ENCODE assay signal across 14 cellular contexts in the genomic region with DNA sequence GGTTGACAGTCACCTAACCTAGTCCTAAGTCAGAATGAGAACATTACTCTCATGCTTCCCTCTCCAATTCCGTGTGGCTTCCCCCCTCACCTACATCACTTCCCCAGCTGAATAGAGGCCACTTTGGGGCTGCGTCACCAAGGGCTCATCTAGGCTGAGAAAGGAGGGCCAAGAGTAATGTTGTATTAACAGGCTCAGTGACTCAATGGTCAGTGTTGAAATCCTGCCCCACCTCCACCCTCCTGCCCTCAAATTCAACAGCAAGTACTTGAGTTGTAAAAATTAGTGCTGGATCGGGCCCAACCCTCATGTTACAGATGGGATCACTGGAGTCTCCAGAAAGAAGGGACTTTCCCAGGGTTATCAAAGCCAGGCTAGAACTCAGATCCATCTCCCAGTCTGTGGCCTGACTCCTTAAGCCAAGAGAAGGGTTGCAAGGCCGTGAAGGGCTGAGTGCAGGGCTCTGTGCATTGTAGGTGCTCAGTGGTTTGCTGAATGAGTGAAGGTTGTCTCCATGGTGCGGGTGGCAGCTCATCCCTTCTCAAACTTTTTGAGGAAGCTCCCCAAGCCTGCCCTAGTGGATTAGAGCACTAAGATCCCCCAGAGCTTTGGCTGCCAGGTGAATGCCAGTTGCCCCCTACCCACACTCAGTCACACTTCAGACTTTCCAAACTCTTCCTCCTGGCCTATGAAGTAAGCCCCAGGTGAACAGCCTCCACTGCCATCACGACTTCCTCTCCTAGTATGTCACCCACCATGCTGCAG. TPM values are rescaled to one million over a fixed set of nuclear protein-coding genes. Genes with fewer than 3 reads are reported as not detected.
DNase-seq lines count a peak whose midpoint lies in the region; ATAC-seq, FAIRE-seq and TF ChIP-seq lines count a peak whose summit lies in the region.
"Had no signal": no experiment of that assay in that cellular context is flagged by ENCODE, and none has a peak within 500 bp of the region (broad histone marks: within the 10 kb centered on the region; RNA-seq: fewer than 3 reads in every experiment).

No MANE protein-coding gene starts in this region.

- H3K4me3 ChIP-seq in AG09309 (ENCODE audit: control insufficient read depth, low read depth, low read length) (no peak overlapping the region), GM12878 (no peak overlapping the region), mucosa of descending colon (no peak overlapping the region)

- peaks cover 5% of the 10 kb centered on the region for H3K27me3 Mint-ChIP-seq in IgD-negative memory B cell

- BruUV-seq in GM12878 (replicated peaks; lab: Mats Ljungman, UMichigan) = no TSS peak

- peak; percentile 87 for DNase-seq in AG09309 (ENCODE audit: low read depth)
- DNase-seq in GM12878 (ENCODE audit: low read depth, low spot score) = no peak
- peak in 2 of 3 donors; percentile 11 to 14 for DNase-seq in mucosa of descending colon
- no peak for DNase-seq in pons (ENCODE audit: low spot score)
- DNase-seq in NCI-H1092 treated with DMSO at 0.1 percent for 48 hours (lab: John Stamatoyannopoulos, UW) = no peak
- no peak for DNase-seq in activated naive CD4-positive, alpha-beta T cell treated with anti-CD3 and anti-CD28 coated beads, Interleukin-2, amount 50 U/mL, for 16 hours
- DNase-seq: activated CD4-positive, CD25-positive, alpha-beta regulatory T cell; activated naive CD4-positive, alpha-beta T cell treated with Interleukin-2 at 50 U/mL for 16 hours; NCI-H1092; stimulated activated naive CD4-positive, alpha-beta T cell had no signal

- no peak overlapping the region for H3K9ac ChIP-seq in GM12878 (ENCODE audit: control insufficient read depth, insufficient read depth, low read length)

- FAIRE-seq in GM12878 (lab: Jason Lieb, UNC) = no peak
- FAIRE-seq: endothelial cell of umbilical vein had no signal

- WGBS in GM12878 (ENCODE audit: insufficient coverage, insufficient replicate concordance, low lambda C conversion rate, missing lambda C conversion rate) = 70% methylated on average over 6 of the region's 6 CpGs

- no peaks in the 10 kb centered on the region for H4K20me1 ChIP-seq in GM12878 (ENCODE audit: control insufficient read depth, insufficient read depth)

- H3K27ac Mint-ChIP-seq in IgD-negative memory B cell = peak overlapping the region; percentile 21 to 91 (median 54)

- ATAC-seq in GM12878 (no peak), mucosa of descending colon (peak; percentile 6)
- ATAC-seq in activated CD4-positive, CD25-positive, alpha-beta regulatory T cell treated with anti-CD3 and anti-CD28 coated beads, Interleukin-2, amount 50 U/mL, for 24 hours = no peak

- RAD21 ChIA-PET in GM12878 (lab: Charles Lee; ENCODE audit: unreplicated experiment) = interaction anchor here (0.6 to 3.7 kb wide), 4 partner anchors 15 to 121 kb away, joined by 3 to 21 read pairs (median 4); no protein-coding TSS in a partner anchor

- H3K4me3 Mint-ChIP-seq in IgD-negative memory B cell = peak overlapping the region in 2 of 4 donors; percentile 18 to 83

- SMC1A ChIA-PET in GM12878 (lab: Charles Lee; ENCODE audit: uncharacterized antibody, unreplicated experiment) = interaction anchor here (0.9 to 2.0 kb wide), 3 partner anchors 31 to 95 kb away, joined by 3 to 7 read pairs (median 3); no protein-coding TSS in a partner anchor

- peaks cover 35 to 61% (median 50%) of the 10 kb centered on the region in 3 donors for H3K4me1 Mint-ChIP-seq in IgD-negative memory B cell

- H3K9me3 ChIP-seq in GM12878 (replicated peaks; ENCODE audit: control insufficient read depth, insufficient read depth, low read length) (no peaks in the 10 kb centered on the region), mucosa of descending colon (no peaks in the 10 kb centered on the region)

- H3K36me3 ChIP-seq in GM12878 (ENCODE audit: control insufficient read depth in 2 of 2, insufficient read depth in 2 of 2, low read length in 1 of 2) (no peaks in the 10 kb centered on the region), mucosa of descending colon (ENCODE audit: low read depth) (no peaks in the 10 kb centered on the region)

- no peak for TF ChIP-seq EP300 in GM12878 (IDR thresholded peaks at IDR 0.05; ENCODE audit: borderline replicate concordance in 1 of 2, control insufficient read depth in 1 of 2, low read depth in 2 of 2, low read length in 2 of 2)

- POLR2A ChIA-PET in GM12878 (lab: Charles Lee) = interaction anchor here (1.7 kb wide), 1 partner anchor 14 kb away, joined by 7 read pairs; no protein-coding TSS in a partner anchor

- TF ChIP-seq CTCF in AG09309 (IDR thresholded peaks at IDR 0.05; ENCODE audit: control insufficient read depth, insufficient read depth, low read depth, low read length, missing control alignments) = no peak
- TF ChIP-seq CTCF in GM12878 (IDR thresholded peaks at IDR 0.05 in 2 of 3, conservative IDR thresholded peaks at IDR 0.05 in 1 of 3; ENCODE audit: control insufficient read depth in 2 of 3, extremely low read depth in 1 of 3, insufficient read depth in 1 of 3, low read depth in 3 of 3, low read length in 3 of 3) = no peak
- no peak for TF ChIP-seq CTCF in mucosa of descending colon (IDR thresholded peaks at IDR 0.05)

- H3K9me3 Mint-ChIP-seq in IgD-negative memory B cell = no peaks in the 10 kb centered on the region

- in situ Hi-C loops in GM12878 (cut with MboI) = no loop called here

- TF ChIP-seq RAD21 in GM12878 (IDR thresholded peaks at IDR 0.05; ENCODE audit: insufficient read depth, low read depth, low read length) = no peak

- H2AFZ ChIP-seq in GM12878 (ENCODE audit: control insufficient read depth, low read depth, low read length) = no peak overlapping the region

- peak overlapping the region; percentile 86 for H3K4me2 ChIP-seq in GM12878 (ENCODE audit: control insufficient read depth, insufficient read depth)

- peaks cover 6% of the 10 kb centered on the region; the same call in 1 of the 2 replicates for H3K79me2 ChIP-seq in GM12878 (ENCODE audit: control insufficient read depth, insufficient read depth, low read length)

- CTCF ChIA-PET in GM12878 (lab: Yijun Ruan, JAX) = interaction anchor here (1.6 to 3.7 kb wide), 2 partner anchors 14 to 100 kb away, joined by 4 to 22 read pairs; no protein-coding TSS in a partner anchor

- H3K27me3 ChIP-seq in GM12878 (replicated peaks in 1 of 2; ENCODE audit: control insufficient read depth in 2 of 2, insufficient read depth in 2 of 2, low read length in 1 of 2) = no peaks in the 10 kb centered on the region

- intact Hi-C loops in GM12878 (cut with micrococcal nuclease; ENCODE audit: unreplicated experiment) (no loop called here), mucosa of descending colon (cut with DNase I, micrococcal nuclease) (no loop called here)

- no peaks in the 10 kb centered on the region for H3K36me3 Mint-ChIP-seq in IgD-negative memory B cell

- H3K4me1 ChIP-seq in GM12878 (ENCODE audit: control insufficient read depth, insufficient read depth, low read length) (peaks cover 46% of the 10 kb centered on the region), mucosa of descending colon (ENCODE audit: low read depth) (peaks cover 13% of the 10 kb centered on the region)

- no peak for TF ChIP-seq POLR2A in GM12878 (IDR thresholded peaks at IDR 0.05; ENCODE audit: low read depth, low read length)

- H3K27ac ChIP-seq in GM12878 (ENCODE audit: control insufficient read depth, insufficient read depth) = peak overlapping the region; percentile 94; the same call in 1 of the 2 replicates

RNA-seq across cellular contexts. Expression of a gene that starts 3.2 kb away (rescaled TPM):
- polyA plus RNA-seq in IgD-negative memory B cell (21.9 TPM), GM12878 (2011; rRNA removed) (15.2 and 25.9 TPM in 2 replicates), GM12878 (2014; fragmentation: Illumina TruSeq; extraction: Trizol) (17.0 and 23.0 TPM in 2 replicates), GM12878 (2014; fragmentation: Nextera tagmentation; extraction: Ambion mirVana) (1 to 10 TPM; 5.1 to 5.5 TPM), GM12878 (2014; rRNA removed) (20.2 and 20.5 TPM in 2 replicates), GM12878 (2016; fragmentation: Nextera tagmentation; extraction: Ambion mirVana) (10 to 100 TPM; 17.2 to 17.9 TPM)
- total RNA-seq in GM12878 (2013; cell fraction: nucleolus; rRNA removed) = 11.2 and 12.8 TPM in 2 replicates
- total RNA-seq in GM12878 (2014; rRNA removed) (16.7 and 20.5 TPM in 2 replicates), GM12878 (2014; rRNA removed; fragmentation: Illumina TruSeq; extraction: Trizol) (12.5 and 13.0 TPM in 2 replicates), GM12878 (2021) (19.5 and 21.0 TPM in 2 replicates), mucosa of descending colon (1 to 10 TPM; 3.4 to 4.2 (median 3.5) TPM)
- 5.8 TPM for polyA plus RNA-seq in GM12878 (2011; ENCODE audit: low read depth)
- 22.0 and 29.0 TPM in 2 replicates for polyA plus RNA-seq in GM12878 (2011; cell fraction: cytosol; rRNA removed)
- polyA plus RNA-seq in GM12878 (2011; cell fraction: nucleus; rRNA removed) = 13.3 and 13.6 TPM in 2 replicates
- polyA plus RNA-seq in GM12878 (2012) = 7.4 and 8.5 TPM in 2 replicates
- 29.6 and 33.1 TPM in 2 replicates for polyA minus RNA-seq in GM12878 (2011; rRNA and poly(A)+ RNA removed)
- 4.5 and 7.5 TPM in 2 replicates for polyA minus RNA-seq in GM12878 (2011; cell fraction: cytosol; rRNA and poly(A)+ RNA removed)
- polyA minus RNA-seq in GM12878 (2011; cell fraction: nucleus; rRNA and poly(A)+ RNA removed) = 5.6 and 6.5 TPM in 2 replicates

RNA-seq across cellular contexts. Expression of a gene that starts 43.2 kb away (rescaled TPM):
- 79.9 TPM for polyA plus RNA-seq in IgD-negative memory B cell
- total RNA-seq in GM12878 (2013; cell fraction: nucleolus; rRNA removed) = 344 and 366 TPM in 2 replicates
- total RNA-seq in GM12878 (2014; rRNA removed) = 37.0 and 39.6 TPM in 2 replicates
- 40.7 and 41.3 TPM in 2 replicates for total RNA-seq in GM12878 (2014; rRNA removed; fragmentation: Illumina TruSeq; extraction: Trizol)
- total RNA-seq in GM12878 (2021) = 42.9 and 43.4 TPM in 2 replicates
- 19.8 TPM for polyA plus RNA-seq in GM12878 (2011; ENCODE audit: low read depth)
- polyA plus RNA-seq in GM12878 (2011; rRNA removed) = 36.9 and 52.3 TPM in 2 replicates
- 20.1 and 23.2 TPM in 2 replicates for polyA plus RNA-seq in GM12878 (2011; cell fraction: cytosol; rRNA removed)
- 33.4 and 36.0 TPM in 2 replicates for polyA plus RNA-seq in GM12878 (2011; cell fraction: nucleus; rRNA removed)
- 24.8 and 28.3 TPM in 2 replicates for polyA plus RNA-seq in GM12878 (2012)
- polyA plus RNA-seq in GM12878 (2014; fragmentation: Illumina TruSeq; extraction: Trizol) = 31.8 and 35.3 TPM in 2 replicates
- 10 to 100 TPM in 1 of 2 experiments, 1 to 10 TPM in 1; 7.0 to 11.2 TPM for polyA plus RNA-seq in GM12878 (2014; fragmentation: Nextera tagmentation; extraction: Ambion mirVana)
- polyA plus RNA-seq in GM12878 (2014; rRNA removed) = 24.0 and 26.7 TPM in 2 replicates
- polyA plus RNA-seq in GM12878 (2016; fragmentation: Nextera tagmentation; extraction: Ambion mirVana) = 10 to 100 TPM; 37.9 to 43.4 TPM
- polyA minus RNA-seq in GM12878 (2011; rRNA and poly(A)+ RNA removed) = 72.7 and 77.2 TPM in 2 replicates
- 17.0 and 18.5 TPM in 2 replicates for polyA minus RNA-seq in GM12878 (2011; cell fraction: cytosol; rRNA and poly(A)+ RNA removed)
- polyA minus RNA-seq in GM12878 (2011; cell fraction: nucleus; rRNA and poly(A)+ RNA removed) = 96.4 and 155 TPM in 2 replicates
- 10 to 100 TPM; 14.9 to 37.1 (median 16.9) TPM for total RNA-seq in mucosa of descending colon

RNA-seq across cellular contexts. Expression of a gene that starts 54.2 kb away (rescaled TPM):
- polyA plus RNA-seq in IgD-negative memory B cell (not detected), GM12878 (2011; rRNA removed) (0.24 and 0.45 TPM in 2 replicates), GM12878 (2014; fragmentation: Illumina TruSeq; extraction: Trizol) (0.31 and 0.32 TPM in 2 replicates), GM12878 (2014; fragmentation: Nextera tagmentation; extraction: Ambion mirVana) (under 1 TPM; 0.16 to 0.21 TPM), GM12878 (2014; rRNA removed) (0.18 and 0.22 TPM in 2 replicates), GM12878 (2016; fragmentation: Nextera tagmentation; extraction: Ambion mirVana) (under 1 TPM in 1 of 2 experiments, not detected in 1; 0.15 TPM)
- 0.27 TPM in 2 replicates for total RNA-seq in GM12878 (2013; cell fraction: nucleolus; rRNA removed)
- total RNA-seq in GM12878 (2014; rRNA removed) (0.05 and 0.28 TPM in 2 replicates), GM12878 (2014; rRNA removed; fragmentation: Illumina TruSeq; extraction: Trizol) (0.18 and 0.23 TPM in 2 replicates), GM12878 (2021) (0.44 and 0.45 TPM in 2 replicates), mucosa of descending colon (100 to 1,000 TPM in 2 of 3 donors, 10 to 100 TPM in 1; 86.4 to 247 (median 192) TPM)
- polyA plus RNA-seq in GM12878 (2011; ENCODE audit: low read depth) = 0.17 TPM
- polyA plus RNA-seq in GM12878 (2011; cell fraction: cytosol; rRNA removed) = 0.49 and 0.57 TPM in 2 replicates
- 0.35 and 0.49 TPM in 2 replicates for polyA plus RNA-seq in GM12878 (2011; cell fraction: nucleus; rRNA removed)
- polyA plus RNA-seq in GM12878 (2012) = 0.13 and 0.23 TPM in 2 replicates
- polyA minus RNA-seq in GM12878 (2011; rRNA and poly(A)+ RNA removed) = 0.66 and 0.72 TPM in 2 replicates
- not detected in 2 replicates for polyA minus RNA-seq in GM12878 (2011; cell fraction: cytosol; rRNA and poly(A)+ RNA removed)
- polyA minus RNA-seq in GM12878 (2011; cell fraction: nucleus; rRNA and poly(A)+ RNA removed) = 0.12 and 0.38 TPM in 2 replicates
- total RNA-seq: endothelial cell of umbilical vein, lung microvascular endothelial cell had no signal
- polyA plus RNA-seq: endothelial cell of umbilical vein had no signal

Comparison
In these comparisons a context has a peak if more than half of its experiments do, and no peak if none do; other contexts are left out.
1. DNase-seq: peak in AG09309 (single experiment) and mucosa of descending colon (2 of 3); none in GM12878 (single experiment), pons (single experiment), NCI-H1092 treated with DMSO at 0.1 percent for 48 hours (single experiment) and activated naive CD4-positive, alpha-beta T cell treated with anti-CD3 and anti-CD28 coated beads, Interleukin-2, amount 50 U/mL, for 16 hours (single experiment).
2. RNA of a gene that starts 54.2 kb away (total RNA-seq): 86.4 to 247 TPM in mucosa of descending colon; 0.05 to 0.45 TPM in GM12878; every median in the first group is over 10 times any median in the second.